2 cellular contexts compared by ENCODE assay signal in the genomic region with DNA sequence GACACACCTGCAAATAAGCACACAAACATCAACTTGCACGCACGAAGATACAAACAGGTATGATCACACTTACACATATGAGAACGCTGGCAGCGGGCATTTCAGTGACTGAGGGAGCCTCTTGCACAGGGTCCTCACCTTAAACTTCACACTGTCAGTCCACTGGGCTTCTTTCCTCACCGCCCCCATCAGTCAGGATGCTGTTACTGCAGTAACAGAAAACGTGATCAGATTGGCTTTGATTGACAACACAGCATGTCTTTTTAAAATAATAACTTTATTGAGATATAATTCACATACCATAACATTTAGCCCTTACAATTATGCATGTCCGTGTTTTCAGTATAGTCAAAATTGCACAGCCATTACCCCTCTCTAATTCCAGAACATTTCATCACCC.
TF ChIP-seq lines count a peak whose summit lies in the region.

No MANE protein-coding gene starts in this region.

TF ChIP-seq in HEK293T, 16 proteins besides CTCF, POLR2A, EP300 and RAD21:
- TF ChIP-seq, protein P1, sequence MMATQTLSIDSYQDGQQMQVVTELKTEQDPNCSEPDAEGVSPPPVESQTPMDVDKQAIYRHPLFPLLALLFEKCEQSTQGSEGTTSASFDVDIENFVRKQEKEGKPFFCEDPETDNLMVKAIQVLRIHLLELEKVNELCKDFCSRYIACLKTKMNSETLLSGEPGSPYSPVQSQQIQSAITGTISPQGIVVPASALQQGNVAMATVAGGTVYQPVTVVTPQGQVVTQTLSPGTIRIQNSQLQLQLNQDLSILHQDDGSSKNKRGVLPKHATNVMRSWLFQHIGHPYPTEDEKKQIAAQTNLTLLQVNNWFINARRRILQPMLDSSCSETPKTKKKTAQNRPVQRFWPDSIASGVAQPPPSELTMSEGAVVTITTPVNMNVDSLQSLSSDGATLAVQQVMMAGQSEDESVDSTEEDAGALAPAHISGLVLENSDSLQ (IDR thresholded peaks at IDR 0.05), result peak; percentile 83
- TF ChIP-seq TARDBP (IDR thresholded peaks at IDR 0.05), result no peak

TF ChIP-seq in GM12891, 5 proteins besides CTCF, POLR2A, EP300 and RAD21 (continued from another document):
- TF ChIP-seq SPI1 (IDR thresholded peaks at IDR 0.05; ENCODE audit: low read depth, low read length), result no peak
